In genomic region chr11:131424257-131424876, GRCh38 we compare ENCODE assay signal across 1 cellular context. TPM values are rescaled to one million over a fixed set of nuclear protein-coding genes. Genes with fewer than 3 reads are reported as not detected.
"Had no signal": no experiment of that assay in that cellular context is flagged by ENCODE, and none has a peak within 500 bp of the region (broad histone marks: within the 10 kb centered on the region; RNA-seq: fewer than 3 reads in every experiment).

No MANE protein-coding gene starts in this region.

RNA-seq across cellular contexts. Expression of gene NTM, which starts 54.0 kb away (rescaled TPM):
- polyA plus RNA-seq: IgD-negative memory B cell had no signal
